28 cellular contexts compared by ENCODE assay signal in the genomic region with DNA sequence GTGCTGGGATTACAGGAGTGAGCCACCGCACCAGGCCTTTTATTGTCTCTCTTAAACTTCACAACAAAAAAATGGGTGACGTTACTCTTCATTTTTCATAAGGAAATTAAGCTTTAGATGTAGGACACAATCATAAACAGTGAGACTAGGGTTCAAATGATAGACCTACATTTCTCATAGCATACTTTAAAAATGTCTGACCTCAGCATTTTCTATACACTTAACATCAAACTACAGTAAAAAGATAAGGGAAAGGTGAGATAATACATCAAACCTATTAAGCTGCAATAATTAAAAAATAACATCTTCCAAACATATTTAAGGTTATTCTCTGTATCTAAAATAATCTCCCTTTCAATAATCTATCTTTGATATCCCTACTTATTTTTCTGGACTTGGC.
"Had no signal": no experiment of that assay in that cellular context is flagged by ENCODE, and none has a peak within 500 bp of the region (broad histone marks: within the 10 kb centered on the region; RNA-seq: fewer than 3 reads in every experiment).

No MANE protein-coding gene starts in this region.

- H3K27me3 Mint-ChIP-seq: dendritic cell treated with granulocyte-macrophage colony-stimulating factor and Interleukin-4, amounts not matched to agents 40 ng/mL and 50 ng/mL, for 4 days; effector memory CD8-positive, alpha-beta T cell had no signal

- H3K79me2 ChIP-seq: hepatocyte had no signal

- H3K4me2 ChIP-seq: hepatocyte had no signal

- H3K4me3 Mint-ChIP-seq: dendritic cell treated with granulocyte-macrophage colony-stimulating factor and Interleukin-4, amounts not matched to agents 40 ng/mL and 50 ng/mL, for 4 days; effector memory CD8-positive, alpha-beta T cell; endodermal cell had no signal

- FAIRE-seq: endometrium, endothelial cell of umbilical vein had no signal

- H3K27ac ChIP-seq: colonic mucosa, coronary artery, dorsolateral prefrontal cortex, epithelial cell of prostate, esophagus muscularis mucosa, esophagus squamous epithelium, foreskin keratinocyte, gastrocnemius medialis, gastroesophageal sphincter, heart left ventricle, heart right ventricle, hepatocyte had no signal

- H2AFZ ChIP-seq: hepatocyte had no signal

- H3K27ac Mint-ChIP-seq: dendritic cell treated with granulocyte-macrophage colony-stimulating factor and Interleukin-4, amounts not matched to agents 40 ng/mL and 50 ng/mL, for 4 days; effector memory CD8-positive, alpha-beta T cell; endodermal cell had no signal

- ATAC-seq: effector memory CD8-positive, alpha-beta T cell; esophagus mucosa; foreskin keratinocyte; gastrocnemius medialis; gastroesophageal sphincter; heart left ventricle; heart right ventricle had no signal

- H3K9me3 ChIP-seq: colonic mucosa, esophagus muscularis mucosa, esophagus squamous epithelium, gastrocnemius medialis, gastroesophageal sphincter, heart left ventricle, heart right ventricle had no signal

- H3K9me3 Mint-ChIP-seq: dendritic cell treated with granulocyte-macrophage colony-stimulating factor and Interleukin-4, amounts not matched to agents 40 ng/mL and 50 ng/mL, for 4 days; effector memory CD8-positive, alpha-beta T cell; endodermal cell had no signal

- H3K27me3 ChIP-seq: colonic mucosa, dorsolateral prefrontal cortex, esophagus muscularis mucosa, esophagus squamous epithelium, foreskin keratinocyte, gastrocnemius medialis, gastroesophageal sphincter, heart right ventricle, hepatocyte had no signal

- DNase-seq: colonic mucosa; cortex of kidney; dermis blood vessel endothelial cell; dorsolateral prefrontal cortex; effector CD4-positive, alpha-beta T cell; effector CD8-positive, alpha-beta T cell; effector memory CD4-positive, alpha-beta T cell; effector memory CD8-positive, alpha-beta T cell; endodermal cell; erythroblast; esophagus squamous epithelium; foreskin fibroblast; foreskin keratinocyte; foreskin melanocyte; gastrocnemius medialis; glutamatergic neuron; head of caudate nucleus; heart left ventricle; heart right ventricle had no signal

- H3K36me3 ChIP-seq: colonic mucosa, esophagus muscularis mucosa, esophagus squamous epithelium, gastrocnemius medialis, gastroesophageal sphincter, heart left ventricle, heart right ventricle had no signal

- H3K4me1 ChIP-seq: colonic mucosa, esophagus muscularis mucosa, esophagus squamous epithelium, foreskin keratinocyte, gastrocnemius medialis, gastroesophageal sphincter, heart left ventricle, heart right ventricle had no signal

- H3K4me3 ChIP-seq: colonic mucosa, coronary artery, esophagus muscularis mucosa, esophagus squamous epithelium, gastrocnemius medialis, gastroesophageal sphincter, heart left ventricle, heart right ventricle, hepatocyte had no signal
